ENCODE assay signal across 16 cellular contexts in genomic region chr1:81834921-81835698, GRCh38. TPM values are rescaled to one million over a fixed set of nuclear protein-coding genes. Genes with fewer than 3 reads are reported as not detected.
DNase-seq lines count a peak whose midpoint lies in the region; ATAC-seq and TF ChIP-seq lines count a peak whose summit lies in the region.
"Had no signal": no experiment of that assay in that cellular context is flagged by ENCODE, and none has a peak within 500 bp of the region (broad histone marks: within the 10 kb centered on the region; RNA-seq: fewer than 3 reads in every experiment).

No MANE protein-coding gene starts in this region.

- no peak for TF ChIP-seq POLR2A in prostate gland (IDR thresholded peaks at IDR 0.05)

- H3K27me3 Mint-ChIP-seq in WTC11 (ENCODE audit: low read depth): no peaks in the 10 kb centered on the region
- H3K27me3 Mint-ChIP-seq: CD4-positive, alpha-beta memory T cell had no signal

- no peaks in the 10 kb centered on the region for H3K36me3 ChIP-seq in prostate gland

- DNase-seq in GM03348 (ENCODE audit: low spot score): peak; percentile 13
- no peak for DNase-seq in WTC11 (ENCODE audit: low spot score)
- DNase-seq in glomerular endothelial cell (ENCODE audit: extremely low read depth, low read depth, low spot score): peak; percentile 85
- DNase-seq in prostate gland (ENCODE audit: low spot score): peak; percentile 22
- no peak for DNase-seq in activated T-cell treated with anti-CD3 and anti-CD28 coated beads, Interleukin-2, amount 50 U/mL, for 48 hours
- no peak for DNase-seq in NK-92 treated with Interleukin-12 subunit alpha and Interleukin-12 subunit beta, amount 100 ng/mL, for 24 hours (lab: John Stamatoyannopoulos, UW)
- DNase-seq: activated CD4-positive, alpha-beta T cell treated with anti-CD3 and anti-CD28 coated beads, Interleukin-2, amount 50 U/mL, for 48 hours; CD4-positive, alpha-beta memory T cell; kidney glomerular epithelial cell; NCI-H1105; NCI-H774; T-helper 1 cell had no signal

- H3K9me3 ChIP-seq in prostate gland: no peaks in the 10 kb centered on the region

- intact Hi-C loops in prostate gland (cut with DNase I): no loop called here

- ATAC-seq in WTC11: peak; percentile 47; the same call in 1 of the 2 replicates
- ATAC-seq in GM21360 (IDR thresholded peaks at IDR 0.05; ENCODE audit: unreplicated experiment): no peak
- no peak for ATAC-seq in HG02588 (IDR thresholded peaks at IDR 0.05; ENCODE audit: unreplicated experiment)
- ATAC-seq: activated naive CD4-positive, alpha-beta T cell treated with anti-CD3 and anti-CD28 coated beads, Interleukin-2, amount 50 U/mL, for 72 hours had no signal

- POLR2A ChIA-PET in WTC11 (lab: Charles Lee): no interaction called here

- WGBS in prostate gland: 17% methylated on average over 6 of the region's 6 CpGs

- H3K9me3 Mint-ChIP-seq in WTC11: no peaks in the 10 kb centered on the region
- H3K9me3 Mint-ChIP-seq: activated naive CD4-positive, alpha-beta T cell treated with anti-CD3 and anti-CD28 coated beads, Interleukin-2, amount 50 U/mL, for 72 hours had no signal

- 0 out of 2 replicates have a peak overlapping the region, but pooled peaks have one; percentile 4 for H3K4me3 Mint-ChIP-seq in WTC11
- H3K4me3 Mint-ChIP-seq: CD4-positive, alpha-beta memory T cell had no signal

- CTCF ChIA-PET in WTC11 (lab: Charles Lee): interaction anchor here (0.7 to 1.1 kb wide), 2 partner anchors 23 to 286 kb away, joined by 3 read pairs; no protein-coding TSS in a partner anchor

- peaks cover 52% of the 10 kb centered on the region for H3K4me1 Mint-ChIP-seq in WTC11
- H3K4me1 Mint-ChIP-seq: CD4-positive, alpha-beta memory T cell had no signal

- H3K4me3 ChIP-seq in prostate gland: no peak overlapping the region

- no peak overlapping the region for H3K27ac ChIP-seq in prostate gland
- H3K27ac ChIP-seq: HL-60 had no signal

- H3K27me3 ChIP-seq in prostate gland (replicated peaks; ENCODE audit: insufficient read depth): no peaks in the 10 kb centered on the region

- TF ChIP-seq CTCF in WTC11 (IDR thresholded peaks at IDR 0.05): no peak
- TF ChIP-seq CTCF in prostate gland (IDR thresholded peaks at IDR 0.05): no peak

- peaks cover 2% of the 10 kb centered on the region for H3K4me1 ChIP-seq in prostate gland (replicated peaks)

- peak overlapping the region; percentile 63 for H3K27ac Mint-ChIP-seq in WTC11
- H3K27ac Mint-ChIP-seq: CD4-positive, alpha-beta memory T cell had no signal

- peaks cover 8% of the 10 kb centered on the region for H3K36me3 Mint-ChIP-seq in WTC11
- H3K36me3 Mint-ChIP-seq: activated naive CD4-positive, alpha-beta T cell treated with anti-CD3 and anti-CD28 coated beads, Interleukin-2, amount 50 U/mL, for 72 hours; CD4-positive, alpha-beta memory T cell had no signal

TF ChIP-seq in WTC11, 78 proteins besides CTCF, POLR2A, EP300 and RAD21:
- TF ChIP-seq, protein P1, sequence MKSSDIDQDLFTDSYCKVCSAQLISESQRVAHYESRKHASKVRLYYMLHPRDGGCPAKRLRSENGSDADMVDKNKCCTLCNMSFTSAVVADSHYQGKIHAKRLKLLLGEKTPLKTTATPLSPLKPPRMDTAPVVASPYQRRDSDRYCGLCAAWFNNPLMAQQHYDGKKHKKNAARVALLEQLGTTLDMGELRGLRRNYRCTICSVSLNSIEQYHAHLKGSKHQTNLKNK (CRISPR knock-in tag; IDR thresholded peaks at IDR 0.05): no peak
- TF ChIP-seq PREB (CRISPR knock-in tag; IDR thresholded peaks at IDR 0.05; ENCODE audit: borderline replicate concordance) (no peak), NR1H2 (CRISPR knock-in tag; IDR thresholded peaks at IDR 0.05) (no peak), ZNF232 (CRISPR knock-in tag; IDR thresholded peaks at IDR 0.05) (no peak), SP1 (CRISPR knock-in tag; conservative IDR thresholded peaks at IDR 0.05) (no peak), PRRX2 (CRISPR knock-in tag; IDR thresholded peaks at IDR 0.05) (no peak), ZNF317 (CRISPR knock-in tag; IDR thresholded peaks at IDR 0.05; ENCODE audit: borderline replicate concordance, low read depth) (no peak), ZNF138 (CRISPR knock-in tag; conservative IDR thresholded peaks at IDR 0.05) (no peak), JUN (CRISPR knock-in tag; IDR thresholded peaks at IDR 0.05) (no peak), ZBTB21 (CRISPR knock-in tag; IDR thresholded peaks at IDR 0.05; ENCODE audit: borderline replicate concordance) (no peak), RORB (CRISPR knock-in tag; IDR thresholded peaks at IDR 0.05) (no peak), OVOL2 (CRISPR knock-in tag; IDR thresholded peaks at IDR 0.05; ENCODE audit: borderline replicate concordance) (no peak), ESRRA (CRISPR knock-in tag; IDR thresholded peaks at IDR 0.05; ENCODE audit: borderline replicate concordance) (no peak)
- TF ChIP-seq, protein P2, sequence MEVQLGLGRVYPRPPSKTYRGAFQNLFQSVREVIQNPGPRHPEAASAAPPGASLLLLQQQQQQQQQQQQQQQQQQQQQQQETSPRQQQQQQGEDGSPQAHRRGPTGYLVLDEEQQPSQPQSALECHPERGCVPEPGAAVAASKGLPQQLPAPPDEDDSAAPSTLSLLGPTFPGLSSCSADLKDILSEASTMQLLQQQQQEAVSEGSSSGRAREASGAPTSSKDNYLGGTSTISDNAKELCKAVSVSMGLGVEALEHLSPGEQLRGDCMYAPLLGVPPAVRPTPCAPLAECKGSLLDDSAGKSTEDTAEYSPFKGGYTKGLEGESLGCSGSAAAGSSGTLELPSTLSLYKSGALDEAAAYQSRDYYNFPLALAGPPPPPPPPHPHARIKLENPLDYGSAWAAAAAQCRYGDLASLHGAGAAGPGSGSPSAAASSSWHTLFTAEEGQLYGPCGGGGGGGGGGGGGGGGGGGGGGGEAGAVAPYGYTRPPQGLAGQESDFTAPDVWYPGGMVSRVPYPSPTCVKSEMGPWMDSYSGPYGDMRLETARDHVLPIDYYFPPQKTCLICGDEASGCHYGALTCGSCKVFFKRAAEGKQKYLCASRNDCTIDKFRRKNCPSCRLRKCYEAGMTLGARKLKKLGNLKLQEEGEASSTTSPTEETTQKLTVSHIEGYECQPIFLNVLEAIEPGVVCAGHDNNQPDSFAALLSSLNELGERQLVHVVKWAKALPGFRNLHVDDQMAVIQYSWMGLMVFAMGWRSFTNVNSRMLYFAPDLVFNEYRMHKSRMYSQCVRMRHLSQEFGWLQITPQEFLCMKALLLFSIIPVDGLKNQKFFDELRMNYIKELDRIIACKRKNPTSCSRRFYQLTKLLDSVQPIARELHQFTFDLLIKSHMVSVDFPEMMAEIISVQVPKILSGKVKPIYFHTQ (CRISPR knock-in tag; IDR thresholded peaks at IDR 0.05): no peak
- TF ChIP-seq, protein P3, sequence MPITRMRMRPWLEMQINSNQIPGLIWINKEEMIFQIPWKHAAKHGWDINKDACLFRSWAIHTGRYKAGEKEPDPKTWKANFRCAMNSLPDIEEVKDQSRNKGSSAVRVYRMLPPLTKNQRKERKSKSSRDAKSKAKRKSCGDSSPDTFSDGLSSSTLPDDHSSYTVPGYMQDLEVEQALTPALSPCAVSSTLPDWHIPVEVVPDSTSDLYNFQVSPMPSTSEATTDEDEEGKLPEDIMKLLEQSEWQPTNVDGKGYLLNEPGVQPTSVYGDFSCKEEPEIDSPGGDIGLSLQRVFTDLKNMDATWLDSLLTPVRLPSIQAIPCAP (CRISPR knock-in tag; IDR thresholded peaks at IDR 0.05): no peak

RNA-seq across cellular contexts. Expression of gene ADGRL2, which starts 34.4 kb away (rescaled TPM):
- 71.6 to 81.8 TPM (median 80.2 TPM) in 3 replicates for total RNA-seq in WTC11 (2021)
- 166 and 167 TPM in 2 replicates for total RNA-seq in glomerular endothelial cell
- 10 to 100 TPM; 34.0 to 54.0 TPM for total RNA-seq in prostate gland
- total RNA-seq: activated naive CD4-positive, alpha-beta T cell treated with anti-CD3 and anti-CD28 coated beads, Interleukin-2, amount 50 U/mL, for 72 hours; CD4-positive, alpha-beta memory T cell had no signal

Comparison
In these comparisons a context has a peak if more than half of its experiments do, and no peak if none do; other contexts are left out.
1. DNase-seq: peak in GM03348 (single experiment), glomerular endothelial cell (single experiment) and prostate gland (single experiment); none in WTC11 (single experiment), activated T-cell treated with anti-CD3 and anti-CD28 coated beads, Interleukin-2, amount 50 U/mL, for 48 hours (0 of 2) and NK-92 treated with Interleukin-12 subunit alpha and Interleukin-12 subunit beta, amount 100 ng/mL, for 24 hours (single experiment).